ENCODE assay signal across 8 cellular contexts in the genomic region with DNA sequence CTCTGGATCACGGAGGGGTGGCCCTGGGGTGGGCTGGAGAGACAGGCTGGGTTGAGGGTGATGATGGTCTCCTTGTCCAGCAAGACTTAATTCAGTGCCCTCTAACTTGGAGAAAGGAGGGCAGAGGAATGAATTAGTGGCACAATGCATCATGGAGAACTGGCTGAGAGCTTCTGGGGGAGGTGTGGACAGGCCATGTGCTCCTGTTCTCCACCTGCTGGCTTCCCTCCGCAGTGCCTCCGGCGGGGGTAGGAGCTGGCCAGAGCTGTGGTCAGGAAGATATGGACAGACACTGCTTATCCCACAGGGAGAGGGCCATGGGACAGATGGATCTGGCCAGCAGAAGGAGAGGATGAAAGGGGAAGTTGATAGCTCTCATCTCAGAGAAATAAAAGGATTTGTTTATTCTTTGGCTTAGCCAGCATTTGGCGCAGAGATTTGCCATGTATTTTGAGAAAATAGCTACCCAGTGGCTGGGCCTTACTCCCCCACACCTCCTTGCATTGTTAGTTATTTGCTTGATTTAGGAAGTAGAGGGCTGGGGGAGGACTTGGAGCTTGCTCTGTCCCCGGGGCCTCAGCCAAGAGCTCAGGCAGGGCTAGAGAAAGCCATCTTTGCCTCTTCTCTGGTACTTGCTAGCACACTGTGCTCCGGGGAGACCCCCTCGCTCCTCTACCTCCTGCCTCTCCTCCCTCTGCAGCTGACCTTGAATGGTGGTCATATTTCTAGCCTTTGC.
DNase-seq lines count a peak whose midpoint lies in the region; ATAC-seq and TF ChIP-seq lines count a peak whose summit lies in the region.

No MANE protein-coding gene starts in this region.

- DNase-seq in AG09319 (ENCODE audit: extremely low read depth, low read depth) (no peak), HT-29 (ENCODE audit: low spot score) (peak; percentile 41), astrocyte of the cerebellum (ENCODE audit: low read depth) (no peak), kidney tubule cell (ENCODE audit: low spot score) (peak; percentile 52), uterus (peak; percentile 61 to 65), NCI-H2107 treated with DMSO at 0.1 percent for 48 hours (lab: John Stamatoyannopoulos, UW; ENCODE audit: unreplicated experiment) (no peak), NCI-H187 (lab: John Stamatoyannopoulos, UW) (no peak)

- intact Hi-C loops in uterus (cut with DNase I; ENCODE audit: low total_unique reads) = no loop called here

- H3K4me3 ChIP-seq in astrocyte of the cerebellum (ENCODE audit: low read depth, low read length) = no peak overlapping the region
- peak overlapping the region in 1 of 2 donors; percentile 30 for H3K4me3 ChIP-seq in uterus

- no peaks in the 10 kb centered on the region for H3K4me1 ChIP-seq in uterus

- H3K27me3 ChIP-seq in uterus = no peaks in the 10 kb centered on the region

- H3K27ac ChIP-seq in uterus = peak overlapping the region; percentile 64 to 68

- H3K36me3 ChIP-seq in uterus = no peaks in the 10 kb centered on the region

- H3K9me3 ChIP-seq in uterus = no peaks in the 10 kb centered on the region

- in situ Hi-C loops in astrocyte of the cerebellum (cut with HindIII; ENCODE audit: low sequenced_read_pairs) = no loop called here

- no peak for ATAC-seq in HG02885 (IDR thresholded peaks at IDR 0.05; ENCODE audit: poor library complexity, unreplicated experiment)

- TF ChIP-seq POLR2A in uterus (IDR thresholded peaks at IDR 0.05) = no peak

- peak; percentile 51 for TF ChIP-seq CTCF in AG09319 (IDR thresholded peaks at IDR 0.05; ENCODE audit: low read depth, low read length)
- TF ChIP-seq CTCF in astrocyte of the cerebellum (IDR thresholded peaks at IDR 0.05; ENCODE audit: low read depth, low read length, missing control alignments) = peak; percentile 39
- peak in 2 of 4 experiments; percentile 35 to 45 for TF ChIP-seq CTCF in uterus (IDR thresholded peaks at IDR 0.05)

Comparison
In these comparisons a context has a peak if more than half of its experiments do, and no peak if none do; other contexts are left out.
1. DNase-seq: peak in HT-29 (single experiment), kidney tubule cell (single experiment) and uterus (2 of 2); none in AG09319 (single experiment), astrocyte of the cerebellum (single experiment), NCI-H2107 treated with DMSO at 0.1 percent for 48 hours (single experiment) and NCI-H187 (0 of 2).